In the genomic region with DNA sequence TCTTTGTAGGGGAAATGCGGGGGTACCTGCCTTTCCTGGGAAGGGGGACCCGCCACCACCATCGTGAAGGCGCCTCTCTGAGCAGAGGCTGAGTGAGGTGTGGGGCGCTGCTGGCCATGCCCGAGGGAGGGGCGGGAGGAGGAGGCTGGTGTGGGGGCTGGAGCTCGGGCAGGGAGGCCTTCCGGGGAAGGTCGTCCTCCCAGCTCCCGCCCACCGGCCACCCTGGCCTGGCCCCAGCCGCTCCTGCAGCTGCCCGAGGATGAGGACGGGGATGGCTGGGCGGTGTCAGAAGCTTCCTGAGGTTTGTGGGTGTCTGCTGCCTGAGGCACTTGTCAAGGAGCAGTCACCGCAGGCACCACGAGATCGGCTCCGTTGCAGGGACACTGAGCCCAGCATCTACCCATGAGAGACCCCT, we compare ENCODE assay signal across 9 cellular contexts. TPM values are rescaled to one million over a fixed set of nuclear protein-coding genes. Genes with fewer than 3 reads are reported as not detected.
DNase-seq lines count a peak whose midpoint lies in the region; ATAC-seq and TF ChIP-seq lines count a peak whose summit lies in the region.
"Had no signal": no experiment of that assay in that cellular context is flagged by ENCODE, and none has a peak within 500 bp of the region (broad histone marks: within the 10 kb centered on the region; RNA-seq: fewer than 3 reads in every experiment).

No MANE protein-coding gene starts in this region.

- no peak overlapping the region for H2AFZ ChIP-seq in hepatocyte

- peaks cover 53% of the 10 kb centered on the region for H3K4me1 ChIP-seq in hepatocyte (ENCODE audit: insufficient read depth)

- WGBS in hepatocyte (ENCODE audit: low lambda C conversion rate, missing lambda C conversion rate): 45% methylated on average over 16 of the region's 20 CpGs

- H3K79me2 ChIP-seq in hepatocyte: peaks cover 78% of the 10 kb centered on the region

- H3K9me3 Mint-ChIP-seq in Calu3 (ENCODE audit: low read depth, unreplicated experiment) (no peaks in the 10 kb centered on the region), progenitor cell of endocrine pancreas (ENCODE audit: low read depth) (no peaks in the 10 kb centered on the region)

- H3K27me3 Mint-ChIP-seq in Calu3 (ENCODE audit: unreplicated experiment) (no peaks in the 10 kb centered on the region), progenitor cell of endocrine pancreas (no peaks in the 10 kb centered on the region)

- peak overlapping the region; percentile 99 for H3K27ac ChIP-seq in VCaP
- H3K27ac ChIP-seq in hepatocyte: peak overlapping the region; percentile 98

- peak overlapping the region; percentile 63 for H3K4me3 Mint-ChIP-seq in Calu3 (ENCODE audit: low read depth, unreplicated experiment)
- H3K4me3 Mint-ChIP-seq in progenitor cell of endocrine pancreas (ENCODE audit: low read depth): peak overlapping the region; percentile 64

- H3K36me3 Mint-ChIP-seq in Calu3 (ENCODE audit: insufficient read depth, unreplicated experiment): peaks cover 36% of the 10 kb centered on the region
- peaks cover 7% of the 10 kb centered on the region for H3K36me3 Mint-ChIP-seq in progenitor cell of endocrine pancreas (ENCODE audit: insufficient read depth)

- peak overlapping the region; percentile 72 for H3K27ac Mint-ChIP-seq in Calu3 (ENCODE audit: unreplicated experiment)
- peak overlapping the region; percentile 98 for H3K27ac Mint-ChIP-seq in progenitor cell of endocrine pancreas

- no peaks in the 10 kb centered on the region for H4K20me1 ChIP-seq in hepatocyte (ENCODE audit: insufficient read depth, poor library complexity, severe bottlenecking)

- H3K27me3 ChIP-seq in hepatocyte: no peaks in the 10 kb centered on the region

- ATAC-seq in GM21529 (IDR thresholded peaks at IDR 0.05; ENCODE audit: unreplicated experiment) (no peak), HG02852 (IDR thresholded peaks at IDR 0.05; ENCODE audit: unreplicated experiment) (no peak)

- no peak overlapping the region for H3K4me3 ChIP-seq in hepatocyte

- TF ChIP-seq CTCF in Calu3 (IDR thresholded peaks at IDR 0.05; ENCODE audit: unreplicated experiment) (no peak), VCaP (conservative IDR thresholded peaks at IDR 0.05) (no peak), hepatocyte (IDR thresholded peaks at IDR 0.05; ENCODE audit: poor library complexity) (no peak), progenitor cell of endocrine pancreas (IDR thresholded peaks at IDR 0.05; ENCODE audit: unreplicated experiment) (no peak), GM20000 (IDR thresholded peaks at IDR 0.05; ENCODE audit: extremely low read depth, missing control alignments) (no peak)

- no peaks in the 10 kb centered on the region for H3K9me3 ChIP-seq in hepatocyte (ENCODE audit: low read depth)

- H3K4me1 Mint-ChIP-seq in Calu3 (ENCODE audit: low read depth, unreplicated experiment) (no peaks in the 10 kb centered on the region), progenitor cell of endocrine pancreas (ENCODE audit: low read depth) (peaks cover 32% of the 10 kb centered on the region)

- H3K4me2 ChIP-seq in hepatocyte: peak overlapping the region; percentile 78

- H3K9me2 ChIP-seq in hepatocyte (replicated peaks; ENCODE audit: insufficient read depth): no peaks in the 10 kb centered on the region

- intact Hi-C loops in Calu3 (cut with micrococcal nuclease; ENCODE audit: unreplicated experiment): no loop called here

- BruUV-seq in Calu3 (replicated peaks; lab: Mats Ljungman, UMichigan): no TSS peak

- CTCF ChIA-PET in Calu3 (lab: Charles Lee): interaction anchor here (0.6 to 1.7 kb wide), 2 partner anchors 11 to 337 kb away, joined by 4 read pairs; no protein-coding TSS in a partner anchor

- peak; percentile 61 for DNase-seq in Calu3
- DNase-seq in hepatocyte (ENCODE audit: low spot score): peak; percentile 73
- no peak for DNase-seq in progenitor cell of endocrine pancreas (ENCODE audit: low spot score, unreplicated experiment)
- no peak for DNase-seq in activated gamma-delta T cell (lab: John Stamatoyannopoulos, UW)
- no peak for DNase-seq in GM20000 (ENCODE audit: low spot score)
- DNase-seq: NCI-H1930 had no signal

- no peaks in the 10 kb centered on the region for H3K36me3 ChIP-seq in hepatocyte (replicated peaks; ENCODE audit: insufficient read depth, low read depth)

RNA-seq across cellular contexts. Expression of a gene that starts 11.4 kb away (rescaled TPM):
- total RNA-seq in Calu3 (2022): 12.9 and 15.8 TPM in 2 replicates
- total RNA-seq in hepatocyte: 15.1 and 18.0 TPM in 2 replicates
- polyA plus RNA-seq in hepatocyte: 10.7 and 12.7 TPM in 2 replicates
- 23.2 and 24.3 TPM in 2 replicates for total RNA-seq in progenitor cell of endocrine pancreas

Comparison
In these comparisons a context has a peak if more than half of its experiments do, and no peak if none do; other contexts are left out.
1. DNase-seq: peak in Calu3 (single experiment) and hepatocyte (single experiment); none in progenitor cell of endocrine pancreas (single experiment), activated gamma-delta T cell (single experiment) and GM20000 (single experiment).